Comparison of ENCODE assay signal across 8 cellular contexts in genomic region chr3:188154758-188155574, GRCh38. TPM values are rescaled to one million over a fixed set of nuclear protein-coding genes. Genes with fewer than 3 reads are reported as not detected.
DNase-seq lines count a peak whose midpoint lies in the region; ATAC-seq and TF ChIP-seq lines count a peak whose summit lies in the region.

No MANE protein-coding gene starts in this region.

- peaks cover 5% of the 10 kb centered on the region for H3F3A ChIP-seq in SK-N-SH (replicated peaks; ENCODE audit: insufficient read depth)

- TF ChIP-seq EP300 in SK-N-SH (IDR thresholded peaks at IDR 0.05; ENCODE audit: borderline replicate concordance in 1 of 2, low read depth in 1 of 2, low read length in 1 of 2), result no peak

- H3K9me2 ChIP-seq in SK-N-SH, result no peaks in the 10 kb centered on the region

- peak overlapping the region; percentile 94 for H3K9ac ChIP-seq in SK-N-SH

- TF ChIP-seq CTCF in GM10266 (IDR thresholded peaks at IDR 0.05; ENCODE audit: control insufficient read depth, insufficient read depth, low read depth, missing control alignments) (no peak), SK-N-SH (IDR thresholded peaks at IDR 0.05) (no peak), foreskin fibroblast (IDR thresholded peaks at IDR 0.05; ENCODE audit: low read depth, low read length) (no peak)

- peak overlapping the region; percentile 81; the same call in 1 of the 2 replicates for H2AFZ ChIP-seq in SK-N-SH (ENCODE audit: low read depth)

- intact Hi-C loops in sciatic nerve (cut with DNase I), result no loop called here

- no peaks in the 10 kb centered on the region for H3K9me3 ChIP-seq in SK-N-SH

- H3K4me3 ChIP-seq in SK-N-SH (ENCODE audit: low read depth in 2 of 2, low read length in 1 of 2), result peak overlapping the region; percentile 62 to 97
- peak overlapping the region; percentile 53 to 88 for H3K4me3 ChIP-seq in foreskin fibroblast (ENCODE audit: low read depth in 1 of 2, low read length in 2 of 2)

- peak overlapping the region; percentile 97 for H3K4me2 ChIP-seq in SK-N-SH

- POLR2A ChIA-PET in SK-N-SH (lab: Yijun Ruan, JAX), result no interaction called here

- H4K20me1 ChIP-seq in SK-N-SH (ENCODE audit: insufficient read depth), result peaks cover 29% of the 10 kb centered on the region

- H3K79me2 ChIP-seq in SK-N-SH (ENCODE audit: insufficient read depth), result peaks cover 75% of the 10 kb centered on the region

- H3K36me3 ChIP-seq in SK-N-SH (replicated peaks in 1 of 2; ENCODE audit: control insufficient read depth in 1 of 2, insufficient read depth in 2 of 2, low read length in 1 of 2), result no peaks in the 10 kb centered on the region

- no peak for TF ChIP-seq RAD21 in SK-N-SH (IDR thresholded peaks at IDR 0.05; ENCODE audit: low read length)

- H3K4me1 ChIP-seq in SK-N-SH (ENCODE audit: control insufficient read depth in 1 of 2, insufficient read depth in 2 of 2, low read depth in 1 of 2, low read length in 1 of 2), result peaks cover 0 to 15% of the 10 kb centered on the region in 2 experiments; a peak in 3 of 4 replicates

- WGBS in SK-N-SH (ENCODE audit: low lambda C conversion rate), result 24% methylated on average over 9 of the region's 9 CpGs

- peak overlapping the region in 1 of 2 experiments; percentile 90; a peak in 2 of 4 replicates for H3K27ac ChIP-seq in SK-N-SH (ENCODE audit: low read depth in 2 of 2, low read length in 1 of 2)

- DNase-seq in GM10266 (ENCODE audit: extremely low spot score) (peak; percentile 41), SK-N-SH (no peak), foreskin fibroblast (peak in 1 of 2 donors; percentile 45), sciatic nerve (ENCODE audit: low spot score) (no peak), DMS53 (lab: John Stamatoyannopoulos, UW) (no peak), NAMALWA (ENCODE audit: low spot score) (no peak)

- CTCF ChIA-PET in SK-N-SH (lab: Yijun Ruan, JAX), result interaction anchor here (0.6 kb wide), 1 partner anchor 69 kb away, joined by 3 read pairs; no protein-coding TSS in a partner anchor

- ATAC-seq in sciatic nerve (peak; percentile 14), GM19463 (IDR thresholded peaks at IDR 0.05; ENCODE audit: unreplicated experiment) (no peak), HG03097 (IDR thresholded peaks at IDR 0.05; ENCODE audit: low FRiP score, unreplicated experiment) (no peak)

- H3K27me3 ChIP-seq in SK-N-SH (ENCODE audit: insufficient read depth), result no peaks in the 10 kb centered on the region

TF ChIP-seq in SK-N-SH, 30 proteins besides CTCF, POLR2A, EP300 and RAD21:
- TF ChIP-seq FOSL2 (IDR thresholded peaks at IDR 0.05; ENCODE audit: borderline replicate concordance, low read depth) (no peak), REST (IDR thresholded peaks at IDR 0.05; ENCODE audit: low read depth, low read length) (no peak), GABPA (IDR thresholded peaks at IDR 0.05; ENCODE audit: low read depth) (no peak), FOXJ3 (CRISPR knock-in tag; IDR thresholded peaks at IDR 0.05) (no peak), CHD2 (IDR thresholded peaks at IDR 0.05; ENCODE audit: low read length, partially characterized antibody) (no peak), NFIC (IDR thresholded peaks at IDR 0.05; ENCODE audit: borderline replicate concordance) (no peak), MAX (IDR thresholded peaks at IDR 0.05; ENCODE audit: low read depth) (no peak), JUND (IDR thresholded peaks at IDR 0.05) (no peak), RCOR1 (IDR thresholded peaks at IDR 0.05; ENCODE audit: low read length) (no peak), YY1 (IDR thresholded peaks at IDR 0.05; ENCODE audit: low read depth) (no peak), GATA2 (CRISPR knock-in tag; IDR thresholded peaks at IDR 0.05) (no peak), TAF1 (IDR thresholded peaks at IDR 0.05; ENCODE audit: borderline replicate concordance, low read depth, low read length) (no peak), POLR2AphosphoS5 (IDR thresholded peaks at IDR 0.05; ENCODE audit: low read depth, low read length) (no peak), FOXM1 (IDR thresholded peaks at IDR 0.05; ENCODE audit: low read depth) (no peak), TCF12 (IDR thresholded peaks at IDR 0.05) (no peak), NRF1 (IDR thresholded peaks at IDR 0.05; ENCODE audit: low read depth, low read length) (no peak), USF1 (IDR thresholded peaks at IDR 0.05; ENCODE audit: borderline replicate concordance, low read depth) (no peak), MEF2A (IDR thresholded peaks at IDR 0.05; ENCODE audit: borderline replicate concordance, low read depth) (no peak)

RNA-seq across cellular contexts. Expression of gene LPP, which starts 1.0 kb away (rescaled TPM):
- polyA plus RNA-seq in SK-N-SH (2012; rRNA removed), result 6.6 and 9.3 TPM in 2 replicates
- polyA plus RNA-seq in SK-N-SH (2012; cell fraction: cytosol; rRNA removed), result 7.5 and 7.6 TPM in 2 replicates
- 14.7 and 18.5 TPM in 2 replicates for polyA plus RNA-seq in SK-N-SH (2012; cell fraction: nucleus; rRNA removed)
- 231 TPM for total RNA-seq in sciatic nerve
